Comparison of ENCODE assay signal across 14 cellular contexts in the genomic region with DNA sequence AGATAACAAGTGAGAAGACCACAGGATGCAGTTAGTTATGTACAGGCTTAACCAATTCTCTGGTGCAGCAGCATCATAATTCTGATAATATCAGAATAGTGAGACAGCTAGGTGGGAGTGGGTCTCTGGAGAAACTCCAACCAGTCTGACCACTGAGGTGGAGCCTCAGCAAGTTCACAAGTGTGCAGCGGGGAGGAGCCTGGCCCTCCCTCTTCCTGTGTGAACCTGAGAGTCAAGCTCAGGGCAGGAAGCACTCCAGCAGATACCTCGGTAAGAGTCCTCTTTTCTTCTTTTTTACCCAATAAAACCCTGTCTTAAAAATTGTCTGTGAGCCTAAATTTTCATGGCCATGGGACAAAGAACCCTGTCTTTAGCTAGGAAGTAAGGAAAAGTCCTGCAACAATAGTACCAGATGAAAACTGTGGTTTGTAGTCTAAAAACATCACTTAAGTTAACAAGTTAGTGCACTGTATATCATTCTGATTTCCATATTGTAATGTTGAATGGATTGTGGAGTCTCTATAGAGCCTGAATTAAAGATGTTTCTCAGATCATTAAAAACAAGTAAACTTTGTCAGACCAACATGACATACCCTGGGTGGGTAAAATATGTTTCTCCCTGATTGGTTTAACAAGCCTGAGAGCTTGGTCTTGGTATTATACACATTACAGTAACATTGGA.
A peak's percentile ranks its signal among the peaks of the same experiment; 100 is the strongest.
DNase-seq lines count a peak whose midpoint lies in the region; ATAC-seq, FAIRE-seq and TF ChIP-seq lines count a peak whose summit lies in the region.
"Had no signal": no experiment of that assay in that cellular context is flagged by ENCODE, and none has a peak within 500 bp of the region (broad histone marks: within the 10 kb centered on the region; RNA-seq: fewer than 3 reads in every experiment).

No MANE protein-coding gene starts in this region.

- no peak for TF ChIP-seq POLR2A in vagina (IDR thresholded peaks at IDR 0.05)

- peaks cover 14% of the 10 kb centered on the region for H3K9me3 Mint-ChIP-seq in activated T-helper 2 cell treated with anti-CD3 and anti-CD28 coated beads, Interferon-gamma antibody, Interleukin-2, Interleukin-4, amounts not matched to agents 10 μg/mL and 5 μg/mL and 100 μg/mL, durations not matched to agents 14 hours and 24 hours and 36 hours

- peak overlapping the region; percentile 51 for H3K4me3 Mint-ChIP-seq in activated T-helper 2 cell treated with anti-CD3 and anti-CD28 coated beads, Interferon-gamma antibody, Interleukin-2, Interleukin-4, amounts not matched to agents 10 μg/mL and 5 μg/mL and 100 μg/mL, durations not matched to agents 14 hours and 24 hours and 36 hours (ENCODE audit: low read depth)
- H3K4me3 Mint-ChIP-seq: CD4-positive, alpha-beta T cell had no signal

- peak; percentile 84 for ATAC-seq in GM18870 (IDR thresholded peaks at IDR 0.05; ENCODE audit: unreplicated experiment)
- peak; percentile 95 for ATAC-seq in GM21528 (IDR thresholded peaks at IDR 0.05; ENCODE audit: low FRiP score, unreplicated experiment)
- ATAC-seq in HG03139 (IDR thresholded peaks at IDR 0.05; ENCODE audit: unreplicated experiment) = peak; percentile 99

- peaks cover 8% of the 10 kb centered on the region for H3K4me1 Mint-ChIP-seq in activated T-helper 2 cell treated with anti-CD3 and anti-CD28 coated beads, Interferon-gamma antibody, Interleukin-2, Interleukin-4, amounts not matched to agents 10 μg/mL and 5 μg/mL and 100 μg/mL, durations not matched to agents 14 hours and 24 hours and 36 hours (ENCODE audit: low read depth)

- intact Hi-C loops in activated T-helper 2 cell treated with anti-CD3 and anti-CD28 coated beads, Interferon-gamma antibody, Interleukin-2, Interleukin-4, amounts not matched to agents 10 μg/mL and 5 μg/mL and 100 μg/mL, durations not matched to agents 14 hours and 24 hours and 36 hours (cut with micrococcal nuclease) = no loop called here
- intact Hi-C loops in vagina (cut with DNase I) = no loop called here

- no peak for TF ChIP-seq CTCF in vagina (IDR thresholded peaks at IDR 0.05)

- no peaks in the 10 kb centered on the region for H3K4me1 ChIP-seq in vagina
- H3K4me1 ChIP-seq: esophagus muscularis mucosa had no signal

- H3K4me3 ChIP-seq in vagina = no peak overlapping the region
- H3K4me3 ChIP-seq: esophagus muscularis mucosa, thoracic aorta had no signal

- H3K36me3 Mint-ChIP-seq in activated T-helper 2 cell treated with anti-CD3 and anti-CD28 coated beads, Interferon-gamma antibody, Interleukin-2, Interleukin-4, amounts not matched to agents 10 μg/mL and 5 μg/mL and 100 μg/mL, durations not matched to agents 14 hours and 24 hours and 36 hours (ENCODE audit: low read depth) = peaks cover 2% of the 10 kb centered on the region

- no peak for FAIRE-seq in frontal cortex (lab: Jason Lieb, UNC)

- no peaks in the 10 kb centered on the region for H3K36me3 ChIP-seq in vagina
- H3K36me3 ChIP-seq: esophagus muscularis mucosa, thoracic aorta had no signal

- H3K27me3 Mint-ChIP-seq in activated T-helper 2 cell treated with anti-CD3 and anti-CD28 coated beads, Interferon-gamma antibody, Interleukin-2, Interleukin-4, amounts not matched to agents 10 μg/mL and 5 μg/mL and 100 μg/mL, durations not matched to agents 14 hours and 24 hours and 36 hours (ENCODE audit: low read depth) = no peaks in the 10 kb centered on the region
- H3K27me3 Mint-ChIP-seq: CD4-positive, alpha-beta T cell had no signal

- no peak overlapping the region for H3K27ac ChIP-seq in vagina
- H3K27ac ChIP-seq: esophagus muscularis mucosa, thoracic aorta had no signal

- H3K27ac Mint-ChIP-seq in activated T-helper 2 cell treated with anti-CD3 and anti-CD28 coated beads, Interferon-gamma antibody, Interleukin-2, Interleukin-4, amounts not matched to agents 10 μg/mL and 5 μg/mL and 100 μg/mL, durations not matched to agents 14 hours and 24 hours and 36 hours = no peak overlapping the region
- H3K27ac Mint-ChIP-seq: CD4-positive, alpha-beta T cell had no signal

- no peaks in the 10 kb centered on the region for H3K27me3 ChIP-seq in vagina
- H3K27me3 ChIP-seq: esophagus muscularis mucosa had no signal

- no peaks in the 10 kb centered on the region for H3K9me3 ChIP-seq in vagina
- H3K9me3 ChIP-seq: esophagus muscularis mucosa, thoracic aorta had no signal

- peak; percentile 13 for DNase-seq in activated T-helper 2 cell treated with anti-CD3 and anti-CD28 coated beads, Interferon-gamma antibody, Interleukin-2, Interleukin-4, amounts not matched to agents 10 μg/mL and 5 μg/mL and 100 μg/mL, durations not matched to agents 14 hours and 24 hours and 36 hours (ENCODE audit: low spot score)
- DNase-seq in SHP77 treated with DMSO at 0.1 percent for 48 hours (lab: John Stamatoyannopoulos, UW) (no peak), vagina (ENCODE audit: extremely low spot score in 2 of 2) (no peak), frontal cortex (ENCODE audit: low spot score in 2 of 2) (no peak), ecto neural progenitor cell (ENCODE audit: low spot score) (no peak)
- DNase-seq: kidney; NCI-H69; stimulated activated CD4-positive, alpha-beta T cell treated with anti-CD3 and anti-CD28 coated beads, Interleukin-1b, Interleukin-23, amount 100 ng/mL, for 48 hours had no signal
